ENCODE assay signal across 17 cellular contexts in the genomic region with DNA sequence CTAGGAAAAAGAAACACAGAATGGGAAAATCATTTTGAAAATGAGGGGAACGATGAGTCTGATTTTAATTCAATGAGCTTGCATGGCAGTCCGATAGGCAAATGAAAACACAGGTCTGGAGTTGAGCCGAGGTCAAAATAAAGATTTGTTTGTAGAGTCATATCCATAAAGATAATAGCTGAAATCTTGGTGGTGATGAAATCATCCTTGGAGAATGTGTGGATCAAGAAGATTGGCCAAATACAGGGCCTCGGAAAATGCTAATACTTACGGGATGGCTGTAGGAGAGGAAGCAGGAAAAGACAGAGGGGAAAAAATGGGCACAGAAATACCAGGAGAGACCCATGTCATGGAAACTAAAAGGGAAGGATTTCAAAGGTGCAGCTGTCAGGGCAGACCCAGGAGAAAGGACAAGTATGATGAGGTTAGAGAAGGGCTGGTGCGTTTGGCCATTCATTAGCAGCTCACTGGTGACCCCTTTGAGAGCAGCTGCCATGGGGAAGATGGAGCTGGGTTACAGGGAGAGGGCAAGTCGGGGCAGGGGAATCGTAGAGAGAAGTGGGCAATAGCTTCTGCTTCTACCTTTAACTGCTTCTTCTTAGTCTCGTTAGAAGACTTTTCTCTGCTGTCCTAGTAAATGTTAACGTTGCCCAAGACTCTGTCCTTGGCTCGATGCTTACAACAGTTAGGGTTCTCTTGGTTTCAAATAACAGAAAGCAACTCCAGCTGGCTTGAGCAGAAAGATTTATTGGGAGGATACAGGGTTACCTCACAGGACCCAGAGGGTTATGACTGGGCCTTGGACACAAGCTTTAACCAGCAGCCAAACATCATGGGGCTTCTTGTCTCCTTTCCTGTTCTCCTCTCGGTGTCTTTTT.
A peak's percentile ranks its signal among the peaks of the same experiment; 100 is the strongest.
DNase-seq lines count a peak whose midpoint lies in the region; ATAC-seq and TF ChIP-seq lines count a peak whose summit lies in the region.
"Had no signal": no experiment of that assay in that cellular context is flagged by ENCODE, and none has a peak within 500 bp of the region (broad histone marks: within the 10 kb centered on the region; RNA-seq: fewer than 3 reads in every experiment).

No MANE protein-coding gene starts in this region.

- no peak overlapping the region for H3K27ac ChIP-seq in GM23248
- peak overlapping the region in 1 of 2 donors; percentile 75 for H3K27ac ChIP-seq in coronary artery
- peak overlapping the region; percentile 73 for H3K27ac ChIP-seq in right cardiac atrium (ENCODE audit: low read length)
- peak overlapping the region; percentile 33 for H3K27ac ChIP-seq in smooth muscle cell (ENCODE audit: low read depth)
- H3K27ac ChIP-seq: HL-60, KMS-11, SK-N-MC had no signal

- no peak overlapping the region for H3K27ac Mint-ChIP-seq in natural killer cell treated with Interleukin-12 subunit alpha and Interleukin-12 subunit beta and Interleukin-15 and Interleukin-18, amount 100 ng/mL, for 72 hours
- H3K27ac Mint-ChIP-seq: activated CD8-positive, alpha-beta T cell treated with anti-CD3 and anti-CD28 coated beads, Interleukin-2, amount 10 ng/mL, durations not matched to agents 7 days and 5 days; brain; stimulated activated naive B cell treated with anti-CD40 and anti-IgM and Interleukin-4, amounts not matched to agents 10 μg/mL and 1 μg/mL and 100 μg/mL, for 72 hours had no signal

- no peaks in the 10 kb centered on the region for H3K4me1 Mint-ChIP-seq in natural killer cell treated with Interleukin-12 subunit alpha and Interleukin-12 subunit beta and Interleukin-15 and Interleukin-18, amount 100 ng/mL, for 72 hours (ENCODE audit: low read depth in 2 of 2)
- H3K4me1 Mint-ChIP-seq: stimulated activated naive B cell treated with anti-CD40 and anti-IgM and Interleukin-4, amounts not matched to agents 10 μg/mL and 1 μg/mL and 100 μg/mL, for 72 hours had no signal

- peaks cover 0 to 2% of the 10 kb centered on the region in 2 donors for H3K27me3 Mint-ChIP-seq in natural killer cell treated with Interleukin-12 subunit alpha and Interleukin-12 subunit beta and Interleukin-15 and Interleukin-18, amount 100 ng/mL, for 72 hours
- H3K27me3 Mint-ChIP-seq: stimulated activated naive B cell treated with anti-CD40 and anti-IgM and Interleukin-4, amounts not matched to agents 10 μg/mL and 1 μg/mL and 100 μg/mL, for 72 hours had no signal

- H3K9ac ChIP-seq in GM23248, result no peak overlapping the region
- no peak overlapping the region for H3K9ac ChIP-seq in smooth muscle cell (ENCODE audit: low read depth)
- H3K9ac ChIP-seq: KMS-11 had no signal

- no peak overlapping the region for H3K4me3 Mint-ChIP-seq in natural killer cell treated with Interleukin-12 subunit alpha and Interleukin-12 subunit beta and Interleukin-15 and Interleukin-18, amount 100 ng/mL, for 72 hours
- H3K4me3 Mint-ChIP-seq: activated CD8-positive, alpha-beta T cell treated with anti-CD3 and anti-CD28 coated beads, Interleukin-2, amount 10 ng/mL, durations not matched to agents 7 days and 5 days; brain; stimulated activated naive B cell treated with anti-CD40 and anti-IgM and Interleukin-4, amounts not matched to agents 10 μg/mL and 1 μg/mL and 100 μg/mL, for 72 hours had no signal

- no peaks in the 10 kb centered on the region for H3K9me3 ChIP-seq in GM23248 (ENCODE audit: low read depth)
- H3K9me3 ChIP-seq in right cardiac atrium (ENCODE audit: control insufficient read depth, low read length), result no peaks in the 10 kb centered on the region
- H3K9me3 ChIP-seq in smooth muscle cell (replicated peaks; ENCODE audit: low read depth), result no peaks in the 10 kb centered on the region

- no peaks in the 10 kb centered on the region for H3K9me2 ChIP-seq in GM23248 (ENCODE audit: insufficient read depth)

- no peaks in the 10 kb centered on the region for H3K9me3 Mint-ChIP-seq in natural killer cell treated with Interleukin-12 subunit alpha and Interleukin-12 subunit beta and Interleukin-15 and Interleukin-18, amount 100 ng/mL, for 72 hours
- H3K9me3 Mint-ChIP-seq: brain; stimulated activated naive B cell treated with anti-CD40 and anti-IgM and Interleukin-4, amounts not matched to agents 10 μg/mL and 1 μg/mL and 100 μg/mL, for 72 hours had no signal

- H2AFZ ChIP-seq in GM23248 (peak overlapping the region; percentile 5; the same call in 1 of the 2 replicates), smooth muscle cell (ENCODE audit: low read depth) (peak overlapping the region; percentile 33)

- peaks cover 14% of the 10 kb centered on the region; the same call in 1 of the 2 replicates for H3K4me1 ChIP-seq in GM23248 (ENCODE audit: insufficient read depth)
- peaks cover 4% of the 10 kb centered on the region for H3K4me1 ChIP-seq in right cardiac atrium (ENCODE audit: control insufficient read depth, insufficient read depth, low read length)
- no peaks in the 10 kb centered on the region for H3K4me1 ChIP-seq in smooth muscle cell (ENCODE audit: low read depth)

- no peaks in the 10 kb centered on the region for H3K36me3 Mint-ChIP-seq in natural killer cell treated with Interleukin-12 subunit alpha and Interleukin-12 subunit beta and Interleukin-15 and Interleukin-18, amount 100 ng/mL, for 72 hours
- H3K36me3 Mint-ChIP-seq: brain had no signal

- no peaks in the 10 kb centered on the region for H4K20me1 ChIP-seq in GM23248 (ENCODE audit: insufficient read depth)
- H4K20me1 ChIP-seq in smooth muscle cell (ENCODE audit: low read depth), result no peaks in the 10 kb centered on the region

- H3K79me2 ChIP-seq in GM23248 (ENCODE audit: insufficient read depth), result no peaks in the 10 kb centered on the region
- H3K79me2 ChIP-seq in smooth muscle cell (ENCODE audit: low read depth), result no peaks in the 10 kb centered on the region

- peak; percentile 91 to 95 for ATAC-seq in right cardiac atrium
- ATAC-seq in natural killer cell treated with Interleukin-12 subunit alpha and Interleukin-12 subunit beta and Interleukin-15 and Interleukin-18, amount 100 ng/mL, for 72 hours, result no peak
- no peak for ATAC-seq in HG03520 (IDR thresholded peaks at IDR 0.05; ENCODE audit: unreplicated experiment)
- ATAC-seq: activated CD8-positive, alpha-beta T cell treated with anti-CD3 and anti-CD28 coated beads, Interleukin-2, amount 10 ng/mL, durations not matched to agents 7 days and 5 days; left lobe of liver; stimulated activated naive B cell treated with anti-CD40 and anti-IgM and Interleukin-4, amounts not matched to agents 10 μg/mL and 1 μg/mL and 100 μg/mL, for 72 hours had no signal

- H3K4me2 ChIP-seq in GM23248 (ENCODE audit: unreplicated experiment) (no peak overlapping the region), smooth muscle cell (peak overlapping the region; percentile 45)
- H3K4me2 ChIP-seq: KMS-11 had no signal

- no peaks in the 10 kb centered on the region for H3K27me3 ChIP-seq in GM23248 (replicated peaks; ENCODE audit: insufficient read depth)
- H3K27me3 ChIP-seq in right cardiac atrium (ENCODE audit: control insufficient read depth, insufficient read depth), result no peaks in the 10 kb centered on the region
- no peaks in the 10 kb centered on the region for H3K27me3 ChIP-seq in smooth muscle cell (ENCODE audit: low read depth)

- WGBS in GM23248 (ENCODE audit: low coverage in 1 of 2, low lambda C conversion rate in 2 of 2, missing lambda C conversion rate in 2 of 2), 2 experiments, result 30 to 39% methylated on average over 12 of the region's 12 CpGs
- 69% methylated on average over 12 of the region's 12 CpGs for WGBS in right cardiac atrium
- 66% methylated on average over 12 of the region's 12 CpGs for WGBS in smooth muscle cell (ENCODE audit: low lambda C conversion rate)

- H3F3A ChIP-seq in GM23248 (ENCODE audit: insufficient read depth) (no peaks in the 10 kb centered on the region), smooth muscle cell (ENCODE audit: low read depth) (no peaks in the 10 kb centered on the region)

- in situ Hi-C loops in GM23248 (cut with MboI), result no loop called here

- DNase-seq in GM23248 (peak; percentile 42), coronary artery (ENCODE audit: low spot score) (no peak), right cardiac atrium (peak in 2 of 3 donors; percentile 35 to 42), smooth muscle cell (lab: John Stamatoyannopoulos, UW; ENCODE audit: unreplicated experiment) (no peak), hepatic stellate cell (ENCODE audit: low spot score) (no peak)
- DNase-seq in natural killer cell treated with Interleukin-12 subunit alpha and Interleukin-12 subunit beta and Interleukin-15 and Interleukin-18, amount 100 ng/mL, for 72 hours (ENCODE audit: low spot score), result no peak
- no peak for DNase-seq in stimulated activated CD4-positive, alpha-beta T cell treated with anti-CD3 and anti-CD28 coated beads, Interleukin-1b, Interleukin-23, amount 100 ng/mL, for 48 hours
- DNase-seq: activated CD8-positive, alpha-beta T cell treated with anti-CD3 and anti-CD28 coated beads, Interleukin-2, amount 10 ng/mL, durations not matched to agents 7 days and 5 days; effector memory CD4-positive, alpha-beta T cell; NCI-H510A; stimulated activated naive B cell treated with anti-CD40 and anti-IgM and Interleukin-4, amounts not matched to agents 10 μg/mL and 1 μg/mL and 100 μg/mL, for 72 hours had no signal

- no peak overlapping the region for H3K4me3 ChIP-seq in GM23248
- H3K4me3 ChIP-seq in coronary artery, result peak overlapping the region; percentile 20
- H3K4me3 ChIP-seq in right cardiac atrium (ENCODE audit: low read length), result no peak overlapping the region
- H3K4me3 ChIP-seq in smooth muscle cell, result no peak overlapping the region
- H3K4me3 ChIP-seq: SK-N-MC had no signal

- TF ChIP-seq CTCF in coronary artery (IDR thresholded peaks at IDR 0.05) (no peak), smooth muscle cell (IDR thresholded peaks at IDR 0.05; ENCODE audit: borderline replicate concordance, insufficient read depth, poor library complexity, severe bottlenecking) (no peak)

- intact Hi-C loops in right cardiac atrium (cut with DNase I), result no loop called here

- H3K36me3 ChIP-seq in GM23248 (ENCODE audit: low read depth), result no peaks in the 10 kb centered on the region
- H3K36me3 ChIP-seq in smooth muscle cell (ENCODE audit: low read depth), result no peaks in the 10 kb centered on the region

Comparison
In these comparisons a context has a peak if more than half of its experiments do, and no peak if none do; other contexts are left out.
1. DNase-seq: peak in GM23248 (single experiment) and right cardiac atrium (2 of 3); none in coronary artery (single experiment), smooth muscle cell (single experiment), natural killer cell treated with Interleukin-12 subunit alpha and Interleukin-12 subunit beta and Interleukin-15 and Interleukin-18, amount 100 ng/mL, for 72 hours (single experiment), hepatic stellate cell (single experiment) and stimulated activated CD4-positive, alpha-beta T cell treated with anti-CD3 and anti-CD28 coated beads, Interleukin-1b, Interleukin-23, amount 100 ng/mL, for 48 hours (single experiment).
2. ATAC-seq: peak in right cardiac atrium (2 of 2); none in natural killer cell treated with Interleukin-12 subunit alpha and Interleukin-12 subunit beta and Interleukin-15 and Interleukin-18, amount 100 ng/mL, for 72 hours (0 of 2) and HG03520 (single experiment).